In the genomic region with DNA sequence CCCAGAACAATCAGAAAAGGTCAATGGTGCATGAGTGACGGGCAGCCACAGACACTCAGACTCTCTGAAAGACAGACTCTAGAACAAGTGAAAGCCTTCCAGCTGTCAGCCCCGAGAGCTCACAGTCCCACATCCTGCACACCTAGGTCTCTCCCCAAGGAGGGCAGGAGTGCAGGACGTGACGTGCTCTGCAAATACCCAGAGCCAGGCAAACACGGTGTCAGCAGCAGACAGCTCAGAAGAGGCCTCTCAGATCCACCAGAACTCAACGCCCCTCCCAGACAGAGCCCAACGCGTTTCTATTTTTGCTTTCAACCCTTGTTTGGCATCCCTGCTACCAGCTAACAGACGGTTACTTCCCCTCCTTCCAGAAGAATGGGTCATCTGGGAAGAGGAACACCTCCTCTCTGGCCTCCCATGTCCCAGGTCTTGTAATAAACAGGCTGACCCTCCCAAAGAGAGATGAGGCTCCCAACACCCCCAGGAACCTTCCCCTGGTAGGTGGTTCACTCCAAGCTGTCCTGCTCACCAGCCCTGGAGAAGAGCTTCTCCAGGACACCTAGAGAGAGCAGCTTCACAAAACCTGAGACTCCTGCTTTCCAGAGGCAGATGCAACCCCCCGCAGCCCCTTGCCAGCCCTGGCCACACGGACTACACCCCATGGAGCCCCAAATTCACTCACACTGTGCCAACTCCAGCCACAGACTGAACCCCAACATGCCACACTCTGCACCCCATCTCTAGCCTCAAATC, we compare ENCODE assay signal across 10 cellular contexts. TPM values are rescaled to one million over a fixed set of nuclear protein-coding genes. Genes with fewer than 3 reads are reported as not detected.
DNase-seq lines count a peak whose midpoint lies in the region; ATAC-seq and TF ChIP-seq lines count a peak whose summit lies in the region.
"Had no signal": no experiment of that assay in that cellular context is flagged by ENCODE, and none has a peak within 500 bp of the region (broad histone marks: within the 10 kb centered on the region; RNA-seq: fewer than 3 reads in every experiment).

No MANE protein-coding gene starts in this region.

- TF ChIP-seq CTCF in CD4-positive, alpha-beta T cell (IDR thresholded peaks at IDR 0.05) = no peak
- TF ChIP-seq CTCF in hepatocyte (IDR thresholded peaks at IDR 0.05; ENCODE audit: poor library complexity) = no peak
- no peak for TF ChIP-seq CTCF in endodermal cell (conservative IDR thresholded peaks at IDR 0.05)

- H3K36me3 Mint-ChIP-seq in CD4-positive, alpha-beta T cell (ENCODE audit: low read depth) = no peaks in the 10 kb centered on the region
- no peaks in the 10 kb centered on the region for H3K36me3 Mint-ChIP-seq in endodermal cell (ENCODE audit: low read depth)
- H3K36me3 Mint-ChIP-seq: WTC11 had no signal

- no peak overlapping the region for H3K9ac ChIP-seq in endodermal cell (ENCODE audit: extremely low read depth, low read length, poor library complexity, severe bottlenecking)

- peaks cover 11% of the 10 kb centered on the region for H3K4me1 Mint-ChIP-seq in CD4-positive, alpha-beta T cell (ENCODE audit: low read depth)
- H3K4me1 Mint-ChIP-seq in endodermal cell = no peaks in the 10 kb centered on the region

- H3K9me2 ChIP-seq in hepatocyte (replicated peaks; ENCODE audit: insufficient read depth) = no peaks in the 10 kb centered on the region

- no peaks in the 10 kb centered on the region for H4K20me1 ChIP-seq in hepatocyte (ENCODE audit: insufficient read depth, poor library complexity, severe bottlenecking)

- ATAC-seq in CD4-positive, alpha-beta T cell (ENCODE audit: poor library complexity) = peak; percentile 96
- ATAC-seq in GM21390 (IDR thresholded peaks at IDR 0.05; ENCODE audit: unreplicated experiment) (peak; percentile 76), GM18870 (IDR thresholded peaks at IDR 0.05; ENCODE audit: unreplicated experiment) (no peak)
- ATAC-seq: WTC11 had no signal

- H3K36me3 ChIP-seq in hepatocyte (replicated peaks; ENCODE audit: insufficient read depth, low read depth) (no peaks in the 10 kb centered on the region), endodermal cell (ENCODE audit: control insufficient read depth, insufficient read depth, low read length) (no peaks in the 10 kb centered on the region)

- in situ Hi-C loops in KBM-7 (cut with MboI; ENCODE audit: low pct_unique_long_range_greater_than_20kb, low sequenced_read_pairs) = no loop called here

- peaks cover 5% of the 10 kb centered on the region for H3K27me3 ChIP-seq in CD4-positive, alpha-beta T cell (ENCODE audit: control insufficient read depth, insufficient read depth, low read length)
- H3K27me3 ChIP-seq in hepatocyte (no peaks in the 10 kb centered on the region), endodermal cell (ENCODE audit: control insufficient read depth, insufficient read depth, low read length, poor library complexity, severe bottlenecking) (peaks cover 5% of the 10 kb centered on the region)

- H3K4me2 ChIP-seq in hepatocyte = no peak overlapping the region

- 55% methylated on average over 11 of the region's 11 CpGs for WGBS in hepatocyte (ENCODE audit: low lambda C conversion rate, missing lambda C conversion rate)
- WGBS in endodermal cell (ENCODE audit: insufficient coverage in 1 of 2, insufficient read length in 1 of 2), 2 experiments = 85 to 86% methylated on average over 6 to 11 of the region's 11 CpGs

- CTCF ChIA-PET in CD4-positive, alpha-beta T cell (lab: Charles Lee) = no interaction called here

- H3K27ac Mint-ChIP-seq in CD4-positive, alpha-beta T cell = no peak overlapping the region
- H3K27ac Mint-ChIP-seq in endodermal cell = no peak overlapping the region
- H3K27ac Mint-ChIP-seq: WTC11 had no signal

- H3K4me3 Mint-ChIP-seq in CD4-positive, alpha-beta T cell = no peak overlapping the region
- H3K4me3 Mint-ChIP-seq in endodermal cell = no peak overlapping the region
- H3K4me3 Mint-ChIP-seq: WTC11 had no signal

- H3K9me3 ChIP-seq in CD4-positive, alpha-beta T cell (ENCODE audit: control insufficient read depth, low read length) = no peaks in the 10 kb centered on the region
- H3K9me3 ChIP-seq in hepatocyte (ENCODE audit: low read depth) (no peaks in the 10 kb centered on the region), endodermal cell (ENCODE audit: control insufficient read depth, low read length) (no peaks in the 10 kb centered on the region)

- POLR2A ChIA-PET in CD4-positive, alpha-beta T cell (lab: Charles Lee) = no interaction called here

- H3K9me3 Mint-ChIP-seq in CD4-positive, alpha-beta T cell = no peaks in the 10 kb centered on the region
- H3K9me3 Mint-ChIP-seq in endodermal cell = no peaks in the 10 kb centered on the region
- H3K9me3 Mint-ChIP-seq: WTC11 had no signal

- peak in 2 of 10 experiments; percentile 14 to 23 for DNase-seq in CD4-positive, alpha-beta T cell
- DNase-seq in UCSD-AML1 (lab: John Stamatoyannopoulos, UW; ENCODE audit: unreplicated experiment) (peak; percentile 56), hepatocyte (ENCODE audit: low spot score) (peak; percentile 41), endodermal cell (no peak), KBM-7 (no peak), CD1c-positive myeloid dendritic cell (ENCODE audit: extremely low spot score) (no peak)
- DNase-seq: NCI-H1694 treated with DMSO at 0.1 percent for 48 hours had no signal

- H3K4me1 ChIP-seq in hepatocyte (ENCODE audit: insufficient read depth) (peaks cover 24% of the 10 kb centered on the region), endodermal cell (ENCODE audit: control insufficient read depth, insufficient read depth, low read length) (no peaks in the 10 kb centered on the region)

- intact Hi-C loops in CD4-positive, alpha-beta T cell (cut with DNase I, micrococcal nuclease) = no loop called here

- H3K79me2 ChIP-seq in hepatocyte = no peaks in the 10 kb centered on the region

- peaks cover 9% of the 10 kb centered on the region for H3K27me3 Mint-ChIP-seq in CD4-positive, alpha-beta T cell
- H3K27me3 Mint-ChIP-seq in endodermal cell (ENCODE audit: insufficient read depth) = peaks cover 11% of the 10 kb centered on the region

- H3K4me3 ChIP-seq in hepatocyte = no peak overlapping the region
- H3K4me3 ChIP-seq in endodermal cell (ENCODE audit: low read length) = no peak overlapping the region

- no peak overlapping the region for H3K27ac ChIP-seq in CD4-positive, alpha-beta T cell (ENCODE audit: low read depth, low read length)
- H3K27ac ChIP-seq in hepatocyte = peak overlapping the region; percentile 72
- H3K27ac ChIP-seq in endodermal cell (ENCODE audit: low read depth, low read length) = no peak overlapping the region

- H2AFZ ChIP-seq in hepatocyte = no peak overlapping the region

RNA-seq across cellular contexts. Expression of a gene that starts 7.6 kb away (rescaled TPM):
- under 1 TPM; 0.34 to 0.41 TPM for total RNA-seq in CD4-positive, alpha-beta T cell
- total RNA-seq in hepatocyte = 1.5 and 1.6 TPM in 2 replicates
- polyA plus RNA-seq in hepatocyte = 2.0 and 2.1 TPM in 2 replicates
- total RNA-seq in endodermal cell = 1 to 10 TPM; 1.8 to 2.7 TPM
- polyA plus RNA-seq in endodermal cell (2013, experiment 1 of 2) = 1.1 TPM
- 1.3 TPM for polyA plus RNA-seq in endodermal cell (2013, experiment 2 of 2)

Comparison
In these comparisons a context has a peak if more than half of its experiments do, and no peak if none do; other contexts are left out.
1. DNase-seq: peak in UCSD-AML1 (single experiment) and hepatocyte (single experiment); none in endodermal cell (single experiment), KBM-7 (single experiment) and CD1c-positive myeloid dendritic cell (single experiment).